Comparison of ENCODE assay signal across 11 cellular contexts in genomic region chr2:105437708-105438103, GRCh38. TPM values are rescaled to one million over a fixed set of nuclear protein-coding genes. Genes with fewer than 3 reads are reported as not detected.
DNase-seq lines count a peak whose midpoint lies in the region; TF ChIP-seq lines count a peak whose summit lies in the region.
"Had no signal": no experiment of that assay in that cellular context is flagged by ENCODE, and none has a peak within 500 bp of the region (broad histone marks: within the 10 kb centered on the region; RNA-seq: fewer than 3 reads in every experiment).

No MANE protein-coding gene starts in this region.

- no peaks in the 10 kb centered on the region for H3K27me3 ChIP-seq in MG63
- H3K27me3 ChIP-seq in colonic mucosa = no peaks in the 10 kb centered on the region
- H3K27me3 ChIP-seq in neuronal stem cell (ENCODE audit: control insufficient read depth in 3 of 3, insufficient read depth in 3 of 3, low read depth in 1 of 3, low read length in 3 of 3) = no peaks in the 10 kb centered on the region
- H3K27me3 ChIP-seq in breast epithelium = no peaks in the 10 kb centered on the region

- H3K9ac ChIP-seq in colonic mucosa (ENCODE audit: low read depth in 2 of 2, low read length in 2 of 2) (no peak overlapping the region), neuronal stem cell (ENCODE audit: low read depth, low read length, poor library complexity) (no peak overlapping the region)

- WGBS in neuronal stem cell (ENCODE audit: extremely low coverage in 2 of 2, insufficient read length in 2 of 2, insufficient replicate concordance in 1 of 2), 2 donors = no CpG with 5 or more reads among the region's 3 CpGs

- DNase-seq in AG20443 (ENCODE audit: low spot score) (peak; percentile 52), MG63 (peak; percentile 14), colonic mucosa (no peak), neuronal stem cell (ENCODE audit: low spot score) (no peak), iPS-NIHi7 (ENCODE audit: extremely low spot score) (no peak), breast epithelium (ENCODE audit: low spot score in 2 of 2) (no peak), NCI-H2227 (lab: John Stamatoyannopoulos, UW; ENCODE audit: unreplicated experiment) (no peak)
- no peak for DNase-seq in activated naive CD4-positive, alpha-beta T cell treated with anti-CD3 and anti-CD28 coated beads, Interleukin-2, amount 10 ng/mL, durations not matched to agents 7 days and 5 days
- DNase-seq: amniotic stem cell, kidney glomerular epithelial cell had no signal

- no peaks in the 10 kb centered on the region for H3K9me3 Mint-ChIP-seq in activated naive CD4-positive, alpha-beta T cell treated with anti-CD3 and anti-CD28 coated beads, Interleukin-2, amount 10 ng/mL, durations not matched to agents 7 days and 5 days

- CTCF ChIA-PET in activated naive CD4-positive, alpha-beta T cell treated with anti-CD3 and anti-CD28 coated beads, Interleukin-2, amount 10 ng/mL, durations not matched to agents 7 days and 5 days (lab: Charles Lee) = no interaction called here

- no peak overlapping the region for H4K8ac ChIP-seq in neuronal stem cell (ENCODE audit: low read depth, low read length)

- no peak overlapping the region for H2BK15ac ChIP-seq in neuronal stem cell (ENCODE audit: low read length)

- TF ChIP-seq CTCF in colonic mucosa (IDR thresholded peaks at IDR 0.05) (no peak), breast epithelium (IDR thresholded peaks at IDR 0.05) (no peak)

- H3K4me3 ChIP-seq in MG63 (no peak overlapping the region), colonic mucosa (peak overlapping the region; percentile 1), neuronal stem cell (ENCODE audit: low read length in 2 of 2) (no peak overlapping the region), breast epithelium (no peak overlapping the region)

- no peak overlapping the region for H3K27ac Mint-ChIP-seq in activated naive CD4-positive, alpha-beta T cell treated with anti-CD3 and anti-CD28 coated beads, Interleukin-2, amount 10 ng/mL, durations not matched to agents 7 days and 5 days

- H3K27ac ChIP-seq in colonic mucosa = peak overlapping the region; percentile 49
- H3K27ac ChIP-seq in neuronal stem cell (replicated peaks; ENCODE audit: low read length) = no peak overlapping the region
- H3K27ac ChIP-seq in breast epithelium = peak overlapping the region in 1 of 2 donors; percentile 49

- H3K36me3 ChIP-seq in MG63 = no peaks in the 10 kb centered on the region
- no peaks in the 10 kb centered on the region for H3K36me3 ChIP-seq in colonic mucosa
- no peaks in the 10 kb centered on the region for H3K36me3 ChIP-seq in neuronal stem cell (replicated peaks in 1 of 2; ENCODE audit: control insufficient read depth in 2 of 2, insufficient read depth in 2 of 2, low read length in 2 of 2)
- no peaks in the 10 kb centered on the region for H3K36me3 ChIP-seq in breast epithelium

- no peaks in the 10 kb centered on the region for H3K36me3 Mint-ChIP-seq in activated naive CD4-positive, alpha-beta T cell treated with anti-CD3 and anti-CD28 coated beads, Interleukin-2, amount 10 ng/mL, durations not matched to agents 7 days and 5 days

- peaks cover 17% of the 10 kb centered on the region for H3K27me3 Mint-ChIP-seq in activated naive CD4-positive, alpha-beta T cell treated with anti-CD3 and anti-CD28 coated beads, Interleukin-2, amount 10 ng/mL, durations not matched to agents 7 days and 5 days

- no peak overlapping the region for H3K4me3 Mint-ChIP-seq in activated naive CD4-positive, alpha-beta T cell treated with anti-CD3 and anti-CD28 coated beads, Interleukin-2, amount 10 ng/mL, durations not matched to agents 7 days and 5 days

- H3K23ac ChIP-seq in neuronal stem cell (ENCODE audit: low read depth, low read length, poor library complexity) = no peak overlapping the region

- H4K91ac ChIP-seq in neuronal stem cell (ENCODE audit: low read depth, low read length, poor library complexity) = no peak overlapping the region

- peaks cover 6% of the 10 kb centered on the region for H3K4me1 ChIP-seq in colonic mucosa
- H3K4me1 ChIP-seq in neuronal stem cell (ENCODE audit: control insufficient read depth in 2 of 2, insufficient read depth in 1 of 2, low read depth in 1 of 2, low read length in 2 of 2) = peaks cover 5 to 7% of the 10 kb centered on the region in 2 donors
- H3K4me1 ChIP-seq in breast epithelium = no peaks in the 10 kb centered on the region

- H3K4me2 ChIP-seq in neuronal stem cell (ENCODE audit: insufficient read depth, low read length, poor library complexity, severe bottlenecking) = no peak overlapping the region

- no peak overlapping the region for H2BK5ac ChIP-seq in neuronal stem cell (ENCODE audit: low read length)

- no peak overlapping the region for H3K18ac ChIP-seq in neuronal stem cell (ENCODE audit: low read length)

- no peak overlapping the region for H2AK5ac ChIP-seq in neuronal stem cell (ENCODE audit: low read depth, low read length)

- H3K4me1 Mint-ChIP-seq in activated naive CD4-positive, alpha-beta T cell treated with anti-CD3 and anti-CD28 coated beads, Interleukin-2, amount 10 ng/mL, durations not matched to agents 7 days and 5 days = no peaks in the 10 kb centered on the region

- TF ChIP-seq POLR2A in breast epithelium (IDR thresholded peaks at IDR 0.05) = no peak

- no peaks in the 10 kb centered on the region for H3K79me1 ChIP-seq in neuronal stem cell (ENCODE audit: low read depth, low read length)

- H2AFZ ChIP-seq in neuronal stem cell (ENCODE audit: low read length) = peak overlapping the region; percentile 69

- no peak overlapping the region for H3K4ac ChIP-seq in neuronal stem cell (ENCODE audit: low read length)

- no peak overlapping the region for H2BK120ac ChIP-seq in neuronal stem cell (ENCODE audit: low read depth, low read length)

- H2BK12ac ChIP-seq in neuronal stem cell (ENCODE audit: low read length) = no peak overlapping the region

- intact Hi-C loops in colonic mucosa (cut with DNase I) (no loop called here), breast epithelium (cut with DNase I; ENCODE audit: low total_unique reads) (no loop called here)

- no peak overlapping the region for H3K14ac ChIP-seq in neuronal stem cell (ENCODE audit: low read length)

- H3K9me3 ChIP-seq in MG63 (no peaks in the 10 kb centered on the region), colonic mucosa (no peaks in the 10 kb centered on the region), neuronal stem cell (replicated peaks in 1 of 2; ENCODE audit: control insufficient read depth in 2 of 2, insufficient read depth in 1 of 2, low read depth in 1 of 2, low read length in 2 of 2) (no peaks in the 10 kb centered on the region), breast epithelium (no peaks in the 10 kb centered on the region)
- H3K9me3 ChIP-seq: Caco-2 had no signal

RNA-seq across cellular contexts. Expression of gene FHL2, which starts 38.9 kb away (rescaled TPM):
- total RNA-seq in MG63 (2014; rRNA removed; shearing (Covaris generic); ENCODE audit: low replicate concordance) = 166 and 245 TPM in 2 replicates
- total RNA-seq in colonic mucosa (100 to 1,000 TPM; 103 to 212 TPM), breast epithelium (100 to 1,000 TPM in 1 of 3 donors, 10 to 100 TPM in 2; 20.0 to 128 (median 98.2) TPM)
- 10.6 TPM for polyA plus RNA-seq in neuronal stem cell (2013, experiment 1 of 2)
- polyA plus RNA-seq in neuronal stem cell (2013, experiment 2 of 2) = 10.4 TPM

Comparison
In these comparisons a context has a peak if more than half of its experiments do, and no peak if none do; other contexts are left out.
1. DNase-seq: peak in AG20443 (single experiment) and MG63 (single experiment); none in colonic mucosa (single experiment), neuronal stem cell (single experiment), iPS-NIHi7 (single experiment), breast epithelium (0 of 2), activated naive CD4-positive, alpha-beta T cell treated with anti-CD3 and anti-CD28 coated beads, Interleukin-2, amount 10 ng/mL, durations not matched to agents 7 days and 5 days (single experiment) and NCI-H2227 (single experiment).